Comparison of ENCODE assay signal across 14 cellular contexts in genomic region chr16:23145186-23145585, GRCh38. TPM values are rescaled to one million over a fixed set of nuclear protein-coding genes. Genes with fewer than 3 reads are reported as not detected.
DNase-seq lines count a peak whose midpoint lies in the region; ATAC-seq and TF ChIP-seq lines count a peak whose summit lies in the region.
"Had no signal": no experiment of that assay in that cellular context is flagged by ENCODE, and none has a peak within 500 bp of the region (broad histone marks: within the 10 kb centered on the region; RNA-seq: fewer than 3 reads in every experiment).

No MANE protein-coding gene starts in this region.

- no peak overlapping the region for H3K9ac ChIP-seq in iPS-15b (ENCODE audit: low read depth, low read length)

- H3K4me1 Mint-ChIP-seq in glutamatergic neuron (ENCODE audit: low read depth, unreplicated experiment) = peaks cover 5% of the 10 kb centered on the region

- WGBS in right cardiac atrium = 72% methylated on average over 6 of the region's 6 CpGs

- H3K36me3 ChIP-seq in iPS-15b (ENCODE audit: control insufficient read depth, insufficient read depth, low read length) = no peaks in the 10 kb centered on the region
- H3K36me3 ChIP-seq: adrenal gland had no signal

- no peak overlapping the region for H3K4me3 Mint-ChIP-seq in glutamatergic neuron (ENCODE audit: unreplicated experiment)

- TF ChIP-seq CTCF in VCaP (conservative IDR thresholded peaks at IDR 0.05) = no peak
- no peak for TF ChIP-seq CTCF in glutamatergic neuron (IDR thresholded peaks at IDR 0.05; ENCODE audit: partially characterized antibody, unreplicated experiment)

- peaks cover 10% of the 10 kb centered on the region for H3K27me3 Mint-ChIP-seq in glutamatergic neuron (ENCODE audit: unreplicated experiment)

- H3K36me3 Mint-ChIP-seq in glutamatergic neuron (ENCODE audit: unreplicated experiment) = no peaks in the 10 kb centered on the region

- H3K27ac ChIP-seq in right cardiac atrium (ENCODE audit: low read length) (peak overlapping the region; percentile 2), VCaP (peak overlapping the region; percentile 18; the same call in 1 of the 2 replicates)
- H3K27ac ChIP-seq: adrenal gland, hepatocyte had no signal

- H3K27ac Mint-ChIP-seq in glutamatergic neuron (ENCODE audit: unreplicated experiment) = no peak overlapping the region

- H3K9me3 ChIP-seq in right cardiac atrium (ENCODE audit: control insufficient read depth, low read length) (no peaks in the 10 kb centered on the region), iPS-15b (ENCODE audit: control insufficient read depth, insufficient read depth, low read length) (no peaks in the 10 kb centered on the region)
- H3K9me3 ChIP-seq: adrenal gland had no signal

- DNase-seq in right cardiac atrium (no peak), Right ventricle myocardium superior (no peak), HuH-7 (ENCODE audit: low spot score) (no peak), NCI-H510A treated with DMSO at 0.1 percent for 48 hours (lab: John Stamatoyannopoulos, UW) (no peak), glutamatergic neuron (no peak)
- DNase-seq: activated CD8-positive, alpha-beta memory T cell treated with anti-CD3 and anti-CD28 coated beads, Interleukin-2, amount 50 U/mL, for 48 hours; effector CD8-positive, alpha-beta T cell; NCI-H1105 treated with DMSO at 0.1 percent for 48 hours had no signal

- intact Hi-C loops in right cardiac atrium (cut with DNase I) = loop anchor here in 2 of 4 donors (5.0 kb wide), 2 partner anchors 58 to 63 kb away; no protein-coding TSS in a partner anchor
- intact Hi-C loops in Right ventricle myocardium superior (cut with DNase I) = loop anchor here (5.0 kb wide), 1 partner anchor 73 kb away; no protein-coding TSS in a partner anchor

- no peak for ATAC-seq in right cardiac atrium
- no peak for ATAC-seq in Right ventricle myocardium superior (ENCODE audit: poor library complexity)
- ATAC-seq in HG02938 (IDR thresholded peaks at IDR 0.05; ENCODE audit: unreplicated experiment) = no peak
- ATAC-seq: sciatic nerve had no signal

- H3K4me1 ChIP-seq in right cardiac atrium (ENCODE audit: control insufficient read depth, insufficient read depth, low read length) (peaks cover 10% of the 10 kb centered on the region), iPS-15b (ENCODE audit: control insufficient read depth, insufficient read depth, low read length) (peaks cover 22% of the 10 kb centered on the region)

- H3K4me3 ChIP-seq in right cardiac atrium (ENCODE audit: low read length) = no peak overlapping the region
- H3K4me3 ChIP-seq in iPS-15b (ENCODE audit: low read depth, low read length) = peak overlapping the region; percentile 1
- H3K4me3 ChIP-seq: adrenal gland, hepatocyte had no signal

- peaks cover 10% of the 10 kb centered on the region for H3K9me3 Mint-ChIP-seq in glutamatergic neuron (ENCODE audit: unreplicated experiment)

- H3K27me3 ChIP-seq in right cardiac atrium (ENCODE audit: control insufficient read depth, insufficient read depth) (no peaks in the 10 kb centered on the region), iPS-15b (ENCODE audit: control insufficient read depth, insufficient read depth, low read length) (peaks cover 4% of the 10 kb centered on the region)
- H3K27me3 ChIP-seq: adrenal gland, hepatocyte had no signal

RNA-seq across cellular contexts. Expression of gene USP31, which starts 4.1 kb away (rescaled TPM):
- total RNA-seq in right cardiac atrium = 10 to 100 TPM; 34.3 to 44.0 (median 37.3) TPM
- polyA plus RNA-seq in right cardiac atrium = 12.8 TPM
- total RNA-seq in Right ventricle myocardium superior = 25.7 TPM
- 21.8 TPM for total RNA-seq in glutamatergic neuron (ENCODE audit: unreplicated experiment)

RNA-seq across cellular contexts. Expression of gene SCNN1G, which starts 37.4 kb away (rescaled TPM):
- total RNA-seq in right cardiac atrium = not detected
- 0.05 TPM for polyA plus RNA-seq in right cardiac atrium
- total RNA-seq in Right ventricle myocardium superior = 0.13 TPM
- 0.39 TPM for total RNA-seq in glutamatergic neuron (ENCODE audit: unreplicated experiment)
- total RNA-seq: sciatic nerve had no signal
